In the genomic region with DNA sequence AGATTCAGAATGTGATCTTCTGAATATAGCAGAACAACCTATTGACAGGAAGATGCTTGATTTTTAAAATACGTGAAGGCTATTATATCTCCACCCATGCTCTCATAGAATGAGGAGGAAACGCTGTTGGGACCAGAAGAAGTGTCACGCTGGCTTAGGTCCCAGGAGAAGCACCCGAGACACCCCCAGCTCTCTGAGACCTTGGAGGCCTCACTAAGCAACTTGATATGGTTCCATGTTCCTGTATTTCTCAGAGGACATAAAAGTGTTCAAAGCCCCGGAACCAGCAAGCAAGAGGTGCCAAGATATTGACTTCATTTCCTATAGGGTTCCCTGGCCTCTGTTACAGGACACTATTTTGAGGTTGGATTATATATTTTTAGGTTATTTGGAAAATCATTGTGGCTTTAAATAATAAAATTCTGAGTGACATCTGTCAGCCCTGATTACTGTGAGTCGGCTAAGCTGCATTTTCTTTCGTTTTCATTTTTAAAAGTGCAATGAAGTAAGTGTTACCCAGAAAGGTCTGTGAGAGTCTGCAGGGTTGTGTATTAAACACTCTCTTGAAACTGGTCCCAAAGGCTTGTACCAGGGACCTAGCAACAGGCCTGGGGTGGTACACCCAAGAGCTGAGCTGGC, we compare ENCODE assay signal across 28 cellular contexts.
A peak's percentile ranks its signal among the peaks of the same experiment; 100 is the strongest.
DNase-seq lines count a peak whose midpoint lies in the region; ATAC-seq and TF ChIP-seq lines count a peak whose summit lies in the region.
"Had no signal": no experiment of that assay in that cellular context is flagged by ENCODE, and none has a peak within 500 bp of the region (broad histone marks: within the 10 kb centered on the region; RNA-seq: fewer than 3 reads in every experiment).

No MANE protein-coding gene starts in this region.

- H3K4me1 Mint-ChIP-seq in WTC11, result peaks cover 33% of the 10 kb centered on the region
- H3K4me1 Mint-ChIP-seq: activated B cell treated with CpG ODN at 0.5 μM for 24 hours; activated naive CD4-positive, alpha-beta T cell treated with anti-CD3 and anti-CD28 coated beads, Interleukin-2, amount 50 U/mL, for 24 hours; naive B cell had no signal

- no peak overlapping the region for H3K27ac Mint-ChIP-seq in WTC11
- H3K27ac Mint-ChIP-seq: activated B cell treated with CpG ODN at 0.5 μM for 24 hours; activated CD8-positive, alpha-beta T cell treated with anti-CD3 and anti-CD28 coated beads, Interleukin-2, amount 10 ng/mL, durations not matched to agents 7 days and 5 days; activated naive CD4-positive, alpha-beta T cell treated with anti-CD3 and anti-CD28 coated beads, Interleukin-2, amount 50 U/mL, for 24 hours; activated T-cell treated with anti-CD3 and anti-CD28 coated beads, Interleukin-2, amount 50 U/mL, for 72 hours; IgD-negative memory B cell; naive B cell; stimulated activated naive CD8-positive, alpha-beta T cell treated with anti-CD3 and anti-CD28 coated beads, Interleukin-15, Interleukin-2, amounts not matched to agents 100 ng/mL and 50 ng/mL, for 24 hours; T-helper 17 cell had no signal

- CTCF ChIA-PET in WTC11 (lab: Charles Lee), result interaction anchor here (0.9 to 1.7 kb wide), 2 partner anchors 9 to 10 kb away, joined by 3 read pairs; no protein-coding TSS in a partner anchor

- POLR2A ChIA-PET in WTC11 (lab: Charles Lee), result no interaction called here

- no peaks in the 10 kb centered on the region for H3K9me3 Mint-ChIP-seq in WTC11
- H3K9me3 Mint-ChIP-seq: activated B cell treated with CpG ODN at 0.5 μM for 24 hours; activated naive CD4-positive, alpha-beta T cell treated with anti-CD3 and anti-CD28 coated beads, Interleukin-2, amount 50 U/mL, for 24 hours; activated T-cell treated with anti-CD3 and anti-CD28 coated beads, Interleukin-2, amount 50 U/mL, for 72 hours; naive B cell; stimulated activated naive CD8-positive, alpha-beta T cell treated with anti-CD3 and anti-CD28 coated beads, Interleukin-15, Interleukin-2, amounts not matched to agents 100 ng/mL and 50 ng/mL, for 24 hours had no signal

- DNase-seq in medulla oblongata (ENCODE audit: extremely low spot score) (no peak), SW 1271 (lab: John Stamatoyannopoulos, UW) (no peak), WTC11 (ENCODE audit: low spot score) (no peak)
- DNase-seq: activated B cell treated with CpG ODN at 0.5 μM for 24 hours; activated CD8-positive, alpha-beta T cell treated with anti-CD3 and anti-CD28 coated beads, Interleukin-2, amount 10 ng/mL, durations not matched to agents 7 days and 5 days; activated T-cell treated with anti-CD3 and anti-CD28 coated beads, Interleukin-2, amount 50 U/mL, for 72 hours; COR-L47; DND-41; GM23248; heart left ventricle; lower lobe of right lung; naive B cell; NCI-H146; NCI-H748 treated with DMSO at 0.1 percent for 48 hours; pancreas; PC-9; stimulated activated CD4-positive, alpha-beta T cell treated with anti-CD3 and anti-CD28 coated beads, Interleukin-1b, Interleukin-23, amount 100 ng/mL, for 48 hours; T-helper 17 cell; upper lobe of right lung had no signal

- H3K36me3 Mint-ChIP-seq in WTC11, result no peaks in the 10 kb centered on the region
- H3K36me3 Mint-ChIP-seq: activated naive CD4-positive, alpha-beta T cell treated with anti-CD3 and anti-CD28 coated beads, Interleukin-2, amount 50 U/mL, for 24 hours; IgD-negative memory B cell; naive B cell had no signal

- ATAC-seq in GM18867 (IDR thresholded peaks at IDR 0.05; ENCODE audit: unreplicated experiment) (peak; percentile 82), HG03103 (IDR thresholded peaks at IDR 0.05; ENCODE audit: low read depth, unreplicated experiment) (peak; percentile 41), HG03432 (IDR thresholded peaks at IDR 0.05; ENCODE audit: unreplicated experiment) (no peak), WTC11 (no peak)
- ATAC-seq: activated CD8-positive, alpha-beta T cell treated with anti-CD3 and anti-CD28 coated beads, Interleukin-2, amount 10 ng/mL, durations not matched to agents 7 days and 5 days; activated T-cell treated with anti-CD3 and anti-CD28 coated beads, Interleukin-2, amount 50 U/mL, for 72 hours; heart left ventricle; lower lobe of right lung; pancreas; T-helper 17 cell; upper lobe of right lung had no signal

- TF ChIP-seq CTCF in VCaP (conservative IDR thresholded peaks at IDR 0.05), result no peak
- no peak for TF ChIP-seq CTCF in WTC11 (IDR thresholded peaks at IDR 0.05)

- H3K27me3 Mint-ChIP-seq in WTC11 (ENCODE audit: low read depth), result no peaks in the 10 kb centered on the region

- H3K27ac ChIP-seq in VCaP, result peak overlapping the region; percentile 95
- H3K27ac ChIP-seq in temporal lobe (ENCODE audit: low read depth, low read length), result peak overlapping the region; percentile 9
- H3K27ac ChIP-seq: GM23248, heart left ventricle, lower lobe of right lung, PC-9, SJSA1, upper lobe of right lung had no signal

- H3K4me3 Mint-ChIP-seq in WTC11, result no peak overlapping the region
- H3K4me3 Mint-ChIP-seq: activated B cell treated with CpG ODN at 0.5 μM for 24 hours; activated CD8-positive, alpha-beta T cell treated with anti-CD3 and anti-CD28 coated beads, Interleukin-2, amount 10 ng/mL, durations not matched to agents 7 days and 5 days; activated naive CD4-positive, alpha-beta T cell treated with anti-CD3 and anti-CD28 coated beads, Interleukin-2, amount 50 U/mL, for 24 hours; activated T-cell treated with anti-CD3 and anti-CD28 coated beads, Interleukin-2, amount 50 U/mL, for 72 hours; IgD-negative memory B cell; naive B cell; stimulated activated naive CD8-positive, alpha-beta T cell treated with anti-CD3 and anti-CD28 coated beads, Interleukin-15, Interleukin-2, amounts not matched to agents 100 ng/mL and 50 ng/mL, for 24 hours; T-helper 17 cell had no signal

TF ChIP-seq in WTC11, 78 proteins besides CTCF, POLR2A, EP300 and RAD21 (continues in another document):
- TF ChIP-seq, protein P1, sequence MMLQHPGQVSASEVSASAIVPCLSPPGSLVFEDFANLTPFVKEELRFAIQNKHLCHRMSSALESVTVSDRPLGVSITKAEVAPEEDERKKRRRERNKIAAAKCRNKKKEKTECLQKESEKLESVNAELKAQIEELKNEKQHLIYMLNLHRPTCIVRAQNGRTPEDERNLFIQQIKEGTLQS (CRISPR knock-in tag; conservative IDR thresholded peaks at IDR 0.05), result no peak
- TF ChIP-seq, protein P2, sequence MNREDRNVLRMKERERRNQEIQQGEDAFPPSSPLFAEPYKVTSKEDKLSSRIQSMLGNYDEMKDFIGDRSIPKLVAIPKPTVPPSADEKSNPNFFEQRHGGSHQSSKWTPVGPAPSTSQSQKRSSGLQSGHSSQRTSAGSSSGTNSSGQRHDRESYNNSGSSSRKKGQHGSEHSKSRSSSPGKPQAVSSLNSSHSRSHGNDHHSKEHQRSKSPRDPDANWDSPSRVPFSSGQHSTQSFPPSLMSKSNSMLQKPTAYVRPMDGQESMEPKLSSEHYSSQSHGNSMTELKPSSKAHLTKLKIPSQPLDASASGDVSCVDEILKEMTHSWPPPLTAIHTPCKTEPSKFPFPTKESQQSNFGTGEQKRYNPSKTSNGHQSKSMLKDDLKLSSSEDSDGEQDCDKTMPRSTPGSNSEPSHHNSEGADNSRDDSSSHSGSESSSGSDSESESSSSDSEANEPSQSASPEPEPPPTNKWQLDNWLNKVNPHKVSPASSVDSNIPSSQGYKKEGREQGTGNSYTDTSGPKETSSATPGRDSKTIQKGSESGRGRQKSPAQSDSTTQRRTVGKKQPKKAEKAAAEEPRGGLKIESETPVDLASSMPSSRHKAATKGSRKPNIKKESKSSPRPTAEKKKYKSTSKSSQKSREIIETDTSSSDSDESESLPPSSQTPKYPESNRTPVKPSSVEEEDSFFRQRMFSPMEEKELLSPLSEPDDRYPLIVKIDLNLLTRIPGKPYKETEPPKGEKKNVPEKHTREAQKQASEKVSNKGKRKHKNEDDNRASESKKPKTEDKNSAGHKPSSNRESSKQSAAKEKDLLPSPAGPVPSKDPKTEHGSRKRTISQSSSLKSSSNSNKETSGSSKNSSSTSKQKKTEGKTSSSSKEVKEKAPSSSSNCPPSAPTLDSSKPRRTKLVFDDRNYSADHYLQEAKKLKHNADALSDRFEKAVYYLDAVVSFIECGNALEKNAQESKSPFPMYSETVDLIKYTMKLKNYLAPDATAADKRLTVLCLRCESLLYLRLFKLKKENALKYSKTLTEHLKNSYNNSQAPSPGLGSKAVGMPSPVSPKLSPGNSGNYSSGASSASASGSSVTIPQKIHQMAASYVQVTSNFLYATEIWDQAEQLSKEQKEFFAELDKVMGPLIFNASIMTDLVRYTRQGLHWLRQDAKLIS (CRISPR knock-in tag; IDR thresholded peaks at IDR 0.05; ENCODE audit: borderline replicate concordance), result no peak
- TF ChIP-seq CBFB (CRISPR knock-in tag; IDR thresholded peaks at IDR 0.05; ENCODE audit: low read depth), result no peak
- TF ChIP-seq, protein P3, sequence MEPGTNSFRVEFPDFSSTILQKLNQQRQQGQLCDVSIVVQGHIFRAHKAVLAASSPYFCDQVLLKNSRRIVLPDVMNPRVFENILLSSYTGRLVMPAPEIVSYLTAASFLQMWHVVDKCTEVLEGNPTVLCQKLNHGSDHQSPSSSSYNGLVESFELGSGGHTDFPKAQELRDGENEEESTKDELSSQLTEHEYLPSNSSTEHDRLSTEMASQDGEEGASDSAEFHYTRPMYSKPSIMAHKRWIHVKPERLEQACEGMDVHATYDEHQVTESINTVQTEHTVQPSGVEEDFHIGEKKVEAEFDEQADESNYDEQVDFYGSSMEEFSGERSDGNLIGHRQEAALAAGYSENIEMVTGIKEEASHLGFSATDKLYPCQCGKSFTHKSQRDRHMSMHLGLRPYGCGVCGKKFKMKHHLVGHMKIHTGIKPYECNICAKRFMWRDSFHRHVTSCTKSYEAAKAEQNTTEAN (CRISPR knock-in tag; IDR thresholded peaks at IDR 0.05), result no peak
- no peak for TF ChIP-seq HMGA2 (CRISPR knock-in tag; IDR thresholded peaks at IDR 0.05)
- no peak for TF ChIP-seq SP1 (CRISPR knock-in tag; conservative IDR thresholded peaks at IDR 0.05)
- TF ChIP-seq ZNF423 (CRISPR knock-in tag; IDR thresholded peaks at IDR 0.05), result no peak
- TF ChIP-seq JUN (CRISPR knock-in tag; IDR thresholded peaks at IDR 0.05), result no peak
- TF ChIP-seq, protein P4, sequence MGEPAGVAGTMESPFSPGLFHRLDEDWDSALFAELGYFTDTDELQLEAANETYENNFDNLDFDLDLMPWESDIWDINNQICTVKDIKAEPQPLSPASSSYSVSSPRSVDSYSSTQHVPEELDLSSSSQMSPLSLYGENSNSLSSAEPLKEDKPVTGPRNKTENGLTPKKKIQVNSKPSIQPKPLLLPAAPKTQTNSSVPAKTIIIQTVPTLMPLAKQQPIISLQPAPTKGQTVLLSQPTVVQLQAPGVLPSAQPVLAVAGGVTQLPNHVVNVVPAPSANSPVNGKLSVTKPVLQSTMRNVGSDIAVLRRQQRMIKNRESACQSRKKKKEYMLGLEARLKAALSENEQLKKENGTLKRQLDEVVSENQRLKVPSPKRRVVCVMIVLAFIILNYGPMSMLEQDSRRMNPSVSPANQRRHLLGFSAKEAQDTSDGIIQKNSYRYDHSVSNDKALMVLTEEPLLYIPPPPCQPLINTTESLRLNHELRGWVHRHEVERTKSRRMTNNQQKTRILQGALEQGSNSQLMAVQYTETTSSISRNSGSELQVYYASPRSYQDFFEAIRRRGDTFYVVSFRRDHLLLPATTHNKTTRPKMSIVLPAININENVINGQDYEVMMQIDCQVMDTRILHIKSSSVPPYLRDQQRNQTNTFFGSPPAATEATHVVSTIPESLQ (CRISPR knock-in tag; IDR thresholded peaks at IDR 0.05), result no peak

Comparison
In these comparisons a context has a peak if more than half of its experiments do, and no peak if none do; other contexts are left out.
1. ATAC-seq: peak in GM18867 (single experiment) and HG03103 (single experiment); none in HG03432 (single experiment) and WTC11 (single experiment).